ENCODE assay signal across 8 cellular contexts in the genomic region with DNA sequence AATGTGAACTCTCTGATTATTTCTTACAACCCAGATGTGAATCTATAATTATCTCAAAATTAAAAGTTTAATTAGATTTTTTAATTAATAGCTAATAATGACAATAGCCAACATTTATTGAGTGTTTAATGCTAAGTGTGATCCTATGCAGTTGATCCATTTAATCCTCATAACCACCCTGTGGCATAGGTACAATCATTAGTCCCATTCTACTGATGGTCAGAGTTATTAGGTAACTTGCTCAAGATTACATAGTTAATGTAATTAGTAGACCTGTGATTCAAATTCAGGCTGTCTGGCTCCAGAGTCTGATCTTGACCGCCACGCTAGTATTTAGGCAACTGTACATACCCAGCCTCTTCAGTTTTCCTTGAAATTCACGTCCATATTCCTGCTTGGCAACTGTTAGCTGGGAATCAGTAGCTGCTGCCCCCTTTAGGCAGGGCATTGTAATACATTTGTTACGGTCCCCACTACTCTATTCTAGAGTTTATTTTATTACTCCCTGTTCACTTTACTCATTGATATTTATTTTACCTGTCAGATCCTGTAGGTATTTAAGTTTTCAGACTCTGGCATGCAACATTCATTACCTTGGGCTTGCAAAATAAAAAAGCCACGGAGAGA. TPM values are rescaled to one million over a fixed set of nuclear protein-coding genes. Genes with fewer than 3 reads are reported as not detected.
DNase-seq lines count a peak whose midpoint lies in the region; ATAC-seq and TF ChIP-seq lines count a peak whose summit lies in the region.

No MANE protein-coding gene starts in this region.

- no peak overlapping the region for H3K27ac ChIP-seq in PC-9

- H3K79me2 ChIP-seq in PC-9 (ENCODE audit: low read depth) = no peaks in the 10 kb centered on the region

- H3K4me2 ChIP-seq in PC-9 = no peak overlapping the region

- H3K27me3 ChIP-seq in PC-9 (ENCODE audit: insufficient read depth, low read depth) = no peaks in the 10 kb centered on the region

- POLR2A ChIA-PET in PC-9 (lab: Charles Lee; ENCODE audit: unreplicated experiment) = no interaction called here

- H3K4me3 ChIP-seq in PC-9 = no peak overlapping the region

- H4K20me1 ChIP-seq in PC-9 (ENCODE audit: insufficient read depth) = no peaks in the 10 kb centered on the region

- no peaks in the 10 kb centered on the region for H3K9me3 ChIP-seq in PC-9 (ENCODE audit: insufficient read depth, low read depth)

- H3K9me2 ChIP-seq in PC-9 (ENCODE audit: insufficient read depth) = no peaks in the 10 kb centered on the region; the same call in 1 of the 2 replicates

- peak; percentile 70 for TF ChIP-seq CTCF in GM12874 (IDR thresholded peaks at IDR 0.05; ENCODE audit: insufficient read depth, low read depth, low read length)
- TF ChIP-seq CTCF in PC-9 (conservative IDR thresholded peaks at IDR 0.05) = peak; percentile 75

- CTCF ChIA-PET in PC-9 (lab: Charles Lee) = interaction anchor here (0.5 to 0.7 kb wide), 2 partner anchors 51 to 348 kb away, joined by 7 to 8 read pairs; a partner anchor contains a TSS

- H3K36me3 ChIP-seq in PC-9 (ENCODE audit: low read depth) = no peaks in the 10 kb centered on the region

- BruUV-seq in PC-9 (replicated peaks; lab: Mats Ljungman, UMichigan) = no TSS peak

- H3K4me1 ChIP-seq in PC-9 (replicated peaks; ENCODE audit: insufficient read depth) = no peaks in the 10 kb centered on the region

- H3F3A ChIP-seq in PC-9 (ENCODE audit: insufficient read depth, low read depth) = no peaks in the 10 kb centered on the region

- no peak for ATAC-seq in HG02642 (IDR thresholded peaks at IDR 0.05; ENCODE audit: poor library complexity, unreplicated experiment)
- ATAC-seq in GM21360 (IDR thresholded peaks at IDR 0.05; ENCODE audit: unreplicated experiment) = no peak

- H2AFZ ChIP-seq in PC-9 = no peak overlapping the region

- DNase-seq in AG08395 (ENCODE audit: low spot score) = peak; percentile 33
- DNase-seq in PC-9 = peak; percentile 22 to 37
- DNase-seq in germinal center (ENCODE audit: low spot score) = peak; percentile 51
- no peak for DNase-seq in DMS153 (lab: John Stamatoyannopoulos, UW)
- no peak for DNase-seq in amniotic stem cell (lab: John Stamatoyannopoulos, UW)

- intact Hi-C loops in PC-9 (cut with micrococcal nuclease; ENCODE audit: unreplicated experiment) = loop anchor here (1.0 kb wide), 1 partner anchor 162 kb away; no protein-coding TSS in a partner anchor

RNA-seq across cellular contexts. Expression of a gene that starts 20.6 kb away (rescaled TPM):
- total RNA-seq in PC-9 (2021) = 6.2 and 6.6 TPM in 2 replicates

RNA-seq across cellular contexts. Expression of a gene that starts 51.1 kb away (rescaled TPM):
- 31.5 and 70.4 TPM in 2 replicates for total RNA-seq in PC-9 (2021)

Comparison
In these comparisons a context has a peak if more than half of its experiments do, and no peak if none do; other contexts are left out.
1. DNase-seq: peak in AG08395 (single experiment), PC-9 (2 of 2) and germinal center (single experiment); none in DMS153 (single experiment) and amniotic stem cell (single experiment).